ENCODE assay signal across 22 cellular contexts in genomic region chr4:69092980-69093568, GRCh38. TPM values are rescaled to one million over a fixed set of nuclear protein-coding genes. Genes with fewer than 3 reads are reported as not detected.
"Had no signal": no experiment of that assay in that cellular context is flagged by ENCODE, and none has a peak within 500 bp of the region (broad histone marks: within the 10 kb centered on the region; RNA-seq: fewer than 3 reads in every experiment).

No MANE protein-coding gene starts in this region.

- H3K27me3 ChIP-seq: ascending aorta, esophagus squamous epithelium, hepatocyte, tibial artery, uterus had no signal

- H3K4me1 ChIP-seq: ascending aorta, lower lobe of right lung, tibial artery, uterus had no signal

- H3K79me2 ChIP-seq: hepatocyte had no signal

- DNase-seq: activated CD4-positive, alpha-beta T cell treated with anti-CD3 and anti-CD28 coated beads, Interleukin-2, amount 50 U/mL, for 4 hours; activated gamma-delta T cell; effector memory CD4-positive, alpha-beta T cell; esophagus squamous epithelium; lower lobe of right lung; nephron progenitor cell; occipital lobe; stimulated activated CD4-positive, alpha-beta T cell treated with anti-CD3 and anti-CD28 coated beads, Interleukin-2, amount 100 ng/mL, for 24 hours; stimulated activated naive CD4-positive, alpha-beta T cell treated with Interleukin-2 at 50 U/mL for 16 hours; T-helper 2 cell; tibial artery; uterus had no signal

- H3K4me3 ChIP-seq: ascending aorta, esophagus squamous epithelium, hepatocyte, lower lobe of right lung, tibial artery, uterus had no signal

- H3K27ac ChIP-seq: ascending aorta, esophagus squamous epithelium, hepatocyte, lower lobe of right lung, tibial artery, uterus had no signal

- H3K9me3 ChIP-seq: ascending aorta, esophagus squamous epithelium, lower lobe of right lung, tibial artery, uterus had no signal

- H3K4me2 ChIP-seq: hepatocyte had no signal

- H3K36me3 ChIP-seq: ascending aorta, esophagus squamous epithelium, lower lobe of right lung, tibial artery, uterus had no signal

- ATAC-seq: lower lobe of right lung had no signal

- H2AFZ ChIP-seq: hepatocyte had no signal

RNA-seq across cellular contexts. Expression of gene UGT2B7, which starts 3.2 kb away (rescaled TPM):
- total RNA-seq: activated CD8-positive, alpha-beta memory T cell treated with anti-CD3 and anti-CD28 coated beads for 36 hours; ascending aorta; cerebellum; endothelial cell of umbilical vein; esophagus squamous epithelium; fibroblast of villous mesenchyme; lower lobe of right lung; mesothelial cell of epicardium; occipital lobe; posterior vena cava; skeletal muscle tissue; subcutaneous adipose tissue had no signal
- polyA plus RNA-seq: endothelial cell of umbilical vein had no signal
